26 cellular contexts compared by ENCODE assay signal in the genomic region with DNA sequence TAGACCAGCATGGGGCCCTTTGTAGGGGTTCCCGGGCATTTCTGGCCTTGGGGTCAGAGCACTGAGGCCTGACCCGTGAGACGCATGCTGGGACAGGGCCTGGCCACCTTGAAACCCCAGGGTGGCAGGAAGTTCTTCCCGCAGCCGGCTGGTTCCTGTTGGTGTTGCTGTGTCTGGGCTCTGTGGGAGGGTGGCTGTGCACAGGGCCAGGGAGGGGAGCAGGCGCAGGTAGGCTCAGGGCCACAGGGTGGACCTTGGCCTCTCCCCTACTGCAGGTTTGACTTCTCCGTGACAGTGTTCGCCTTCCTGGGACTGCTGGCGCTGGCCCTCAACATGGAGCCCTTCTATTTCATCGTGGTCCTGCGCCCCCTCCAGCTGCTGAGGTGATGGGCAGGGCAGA. TPM values are rescaled to one million over a fixed set of nuclear protein-coding genes. Genes with fewer than 3 reads are reported as not detected.
DNase-seq lines count a peak whose midpoint lies in the region; ATAC-seq and TF ChIP-seq lines count a peak whose summit lies in the region.
"Had no signal": no experiment of that assay in that cellular context is flagged by ENCODE, and none has a peak within 500 bp of the region (broad histone marks: within the 10 kb centered on the region; RNA-seq: fewer than 3 reads in every experiment).

No MANE protein-coding gene starts in this region.

- H3K27ac Mint-ChIP-seq in neural progenitor cell (peak overlapping the region; percentile 86), endodermal cell (no peak overlapping the region)

- H3K4me3 Mint-ChIP-seq in neural progenitor cell (no peak overlapping the region), endodermal cell (no peak overlapping the region)
- H3K4me3 Mint-ChIP-seq: CD4-positive, alpha-beta memory T cell had no signal

- H3K36me3 ChIP-seq in left ventricle myocardium inferior (peaks cover 95% of the 10 kb centered on the region), Panc1 (ENCODE audit: control insufficient read depth, insufficient read depth, low read length) (no peaks in the 10 kb centered on the region; the same call in 1 of the 2 replicates), neural progenitor cell (no peaks in the 10 kb centered on the region), testis (ENCODE audit: low read depth, missing control alignments) (no peaks in the 10 kb centered on the region), endodermal cell (ENCODE audit: control insufficient read depth, insufficient read depth, low read length) (no peaks in the 10 kb centered on the region)

- intact Hi-C loops in left ventricle myocardium inferior (cut with micrococcal nuclease) = no loop called here
- intact Hi-C loops in left cardiac atrium (cut with DNase I) = no loop called here
- intact Hi-C loops in Panc1 (cut with micrococcal nuclease; ENCODE audit: unreplicated experiment) = no loop called here
- intact Hi-C loops in testis (cut with DNase I; ENCODE audit: low total_unique reads) = no loop called here

- DNase-seq in left ventricle myocardium inferior (no peak), left cardiac atrium (no peak), Panc1 (ENCODE audit: low read depth, low spot score) (no peak), neural progenitor cell (ENCODE audit: low spot score) (no peak), testis (no peak), endodermal cell (no peak)
- DNase-seq: AML-193; Caco-2; CD4-positive, alpha-beta memory T cell; EL; GDM1; Kasumi-1; NCI-H1092 treated with DMSO at 0.1 percent for 48 hours; NCI-H1436; NCI-H187; NCI-H2081 treated with DMSO at 0.1 percent for 48 hours; NCI-H2171; NCI-H226; NCI-H510A; NCI-H69; Peyer's patch; SIG-M5; SK-N-SH had no signal

- peaks cover 5% of the 10 kb centered on the region for H3K27me3 Mint-ChIP-seq in neural progenitor cell (ENCODE audit: insufficient read depth, low read depth)
- no peaks in the 10 kb centered on the region for H3K27me3 Mint-ChIP-seq in endodermal cell (ENCODE audit: insufficient read depth)
- H3K27me3 Mint-ChIP-seq: CD4-positive, alpha-beta memory T cell had no signal

- H3K9me3 Mint-ChIP-seq in neural progenitor cell (no peaks in the 10 kb centered on the region), endodermal cell (no peaks in the 10 kb centered on the region)

- peaks cover 13% of the 10 kb centered on the region for H3K4me1 Mint-ChIP-seq in neural progenitor cell
- H3K4me1 Mint-ChIP-seq in endodermal cell = no peaks in the 10 kb centered on the region

- CTCF ChIA-PET in Panc1 (lab: Charles Lee) = no interaction called here

- H3K9ac ChIP-seq in neural progenitor cell (no peak overlapping the region), endodermal cell (ENCODE audit: extremely low read depth, low read length, poor library complexity, severe bottlenecking) (no peak overlapping the region)
- H3K9ac ChIP-seq: BLaER1 treated with 17β-estradiol and CSF1 and Interleukin-3, amounts not matched to agents 10 nM and 100 nM; SK-N-SH had no signal

- in situ Hi-C loops in Panc1 (cut with HindIII; ENCODE audit: low pct_unique_long_range_greater_than_20kb, low sequenced_read_pairs) = no loop called here

- H3K36me3 Mint-ChIP-seq in neural progenitor cell (peaks cover 5% of the 10 kb centered on the region), endodermal cell (ENCODE audit: low read depth) (peaks cover 2% of the 10 kb centered on the region)

- H3K4me3 ChIP-seq in left ventricle myocardium inferior (no peak overlapping the region), Panc1 (ENCODE audit: low read depth in 2 of 2, low read length in 2 of 2) (no peak overlapping the region), neural progenitor cell (no peak overlapping the region), testis (no peak overlapping the region), endodermal cell (ENCODE audit: low read length) (no peak overlapping the region)
- H3K4me3 ChIP-seq: BLaER1 treated with 17β-estradiol and CSF1 and Interleukin-3, amounts not matched to agents 10 nM and 100 nM; K562; Peyer's patch had no signal

- no peaks in the 10 kb centered on the region for H4K20me1 ChIP-seq in neural progenitor cell (ENCODE audit: low read depth)

- WGBS in testis, 2 donors = 68 to 83% methylated on average over 6 to 11 of the region's 11 CpGs
- 65 to 93% methylated on average over 4 to 11 of the region's 11 CpGs for WGBS in endodermal cell (ENCODE audit: insufficient coverage in 1 of 2, insufficient read length in 1 of 2), 2 experiments

- H3F3A ChIP-seq in neural progenitor cell (ENCODE audit: low read depth) = no peaks in the 10 kb centered on the region

- POLR2A ChIA-PET in Panc1 (lab: Charles Lee) = no interaction called here

- H3K27ac ChIP-seq in left ventricle myocardium inferior (replicated peaks) (peak overlapping the region; percentile 40), Panc1 (ENCODE audit: low read length) (no peak overlapping the region), neural progenitor cell (no peak overlapping the region), testis (peak overlapping the region; percentile 15 to 51), endodermal cell (ENCODE audit: low read depth, low read length) (no peak overlapping the region)
- H3K27ac ChIP-seq: BLaER1 treated with 17β-estradiol and CSF1 and Interleukin-3, amounts not matched to agents 10 nM and 100 nM; Peyer's patch had no signal

- no peak for ATAC-seq in left cardiac atrium
- ATAC-seq in Panc1 = 0 out of 2 replicates have a peak, but pooled peaks have one; percentile 32
- ATAC-seq in GM21515 (IDR thresholded peaks at IDR 0.05; ENCODE audit: unreplicated experiment) = no peak
- ATAC-seq: K562 had no signal

- no peak overlapping the region for H3K4me2 ChIP-seq in neural progenitor cell
- H3K4me2 ChIP-seq: SK-N-SH had no signal

- H3K27me3 ChIP-seq in left ventricle myocardium inferior (ENCODE audit: low read depth) (no peaks in the 10 kb centered on the region), Panc1 (ENCODE audit: control insufficient read depth, insufficient read depth, low read length) (no peaks in the 10 kb centered on the region), neural progenitor cell (no peaks in the 10 kb centered on the region), testis (no peaks in the 10 kb centered on the region), endodermal cell (ENCODE audit: control insufficient read depth, insufficient read depth, low read length, poor library complexity, severe bottlenecking) (no peaks in the 10 kb centered on the region)
- H3K27me3 ChIP-seq: Peyer's patch had no signal

- H3K9me3 ChIP-seq in left ventricle myocardium inferior (replicated peaks) (no peaks in the 10 kb centered on the region), Panc1 (ENCODE audit: control insufficient read depth, insufficient read depth, low read depth, low read length) (no peaks in the 10 kb centered on the region), neural progenitor cell (ENCODE audit: low read depth) (no peaks in the 10 kb centered on the region), testis (no peaks in the 10 kb centered on the region), endodermal cell (ENCODE audit: control insufficient read depth, low read length) (no peaks in the 10 kb centered on the region)
- H3K9me3 ChIP-seq: BLaER1 treated with 17β-estradiol and CSF1 and Interleukin-3, amounts not matched to agents 10 nM and 100 nM; Caco-2; Peyer's patch; SK-N-SH had no signal

- TF ChIP-seq POLR2A in testis (IDR thresholded peaks at IDR 0.05) = no peak

- H2AFZ ChIP-seq in neural progenitor cell (replicated peaks) = no peak overlapping the region

- TF ChIP-seq CTCF in left ventricle myocardium inferior (IDR thresholded peaks at IDR 0.05; ENCODE audit: borderline replicate concordance) (no peak), Panc1 (IDR thresholded peaks at IDR 0.05) (no peak), neural progenitor cell (IDR thresholded peaks at IDR 0.05) (no peak), testis (IDR thresholded peaks at IDR 0.05) (no peak), endodermal cell (conservative IDR thresholded peaks at IDR 0.05) (no peak)

- no peaks in the 10 kb centered on the region for H3K79me2 ChIP-seq in neural progenitor cell (ENCODE audit: low read depth)

- H3K4me1 ChIP-seq in left ventricle myocardium inferior (peaks cover 29% of the 10 kb centered on the region), Panc1 (ENCODE audit: control insufficient read depth, insufficient read depth, low read length) (no peaks in the 10 kb centered on the region), neural progenitor cell (no peaks in the 10 kb centered on the region), testis (peaks cover 9% of the 10 kb centered on the region), endodermal cell (ENCODE audit: control insufficient read depth, insufficient read depth, low read length) (no peaks in the 10 kb centered on the region)
- H3K4me1 ChIP-seq: Caco-2, Peyer's patch had no signal

- BruUV-seq in Panc1 (replicated peaks; lab: Mats Ljungman, UMichigan) = no TSS peak

RNA-seq across cellular contexts. Expression of a gene that starts 48.2 kb away (rescaled TPM):
- total RNA-seq in left ventricle myocardium inferior (9.2 TPM), left cardiac atrium (10 to 100 TPM; 14.0 to 15.2 TPM), Panc1 (2021; ENCODE audit: unreplicated experiment) (26.7 TPM), neural progenitor cell (ENCODE audit: low replicate concordance) (3.0 and 7.5 TPM in 2 replicates), testis (10 to 100 TPM; 78.0 to 88.3 TPM), endodermal cell (1 to 10 TPM; 6.9 to 9.1 TPM)
- 27.4 TPM for polyA plus RNA-seq in Panc1 (2012; ENCODE audit: insufficient read length)
- 41.2 TPM for polyA plus RNA-seq in testis (ENCODE audit: insufficient read depth, low read depth, low replicate concordance)
- 8.2 TPM for polyA plus RNA-seq in endodermal cell (2013, experiment 1 of 2)
- 8.4 TPM for polyA plus RNA-seq in endodermal cell (2013, experiment 2 of 2)

Comparison
In these comparisons a context has a peak if more than half of its experiments do, and no peak if none do; other contexts are left out.
1. H3K27ac ChIP-seq: peak in left ventricle myocardium inferior (single experiment) and testis (2 of 2); none in Panc1 (single experiment), neural progenitor cell (single experiment) and endodermal cell (single experiment).